10 cellular contexts compared by ENCODE assay signal in genomic region chr1:216183007-216183406, GRCh38.
A peak's percentile ranks its signal among the peaks of the same experiment; 100 is the strongest.
DNase-seq lines count a peak whose midpoint lies in the region; ATAC-seq and TF ChIP-seq lines count a peak whose summit lies in the region.
"Had no signal": no experiment of that assay in that cellular context is flagged by ENCODE, and none has a peak within 500 bp of the region (broad histone marks: within the 10 kb centered on the region; RNA-seq: fewer than 3 reads in every experiment).

No MANE protein-coding gene starts in this region.

- no peak overlapping the region; the same call in 1 of the 2 replicates for H3K27ac ChIP-seq in GM23338 (ENCODE audit: low read depth)
- no peak overlapping the region for H3K27ac ChIP-seq in caudate nucleus (ENCODE audit: low read depth, low read length)
- H3K27ac ChIP-seq: prostate gland had no signal

- peak overlapping the region; percentile 84 for H3K27ac Mint-ChIP-seq in GM23338
- H3K27ac Mint-ChIP-seq: IgD-negative memory B cell had no signal

- no peaks in the 10 kb centered on the region for H3F3A ChIP-seq in GM23338 (replicated peaks; ENCODE audit: low read depth)

- peak overlapping the region; percentile 33; the same call in 2 of the 3 replicates for H3K4me3 Mint-ChIP-seq in GM23338
- H3K4me3 Mint-ChIP-seq: IgD-negative memory B cell had no signal

- peak; percentile 84 for DNase-seq in GM23338 (ENCODE audit: low spot score)
- DNase-seq in NCI-H446 (lab: John Stamatoyannopoulos, UW) = peak; percentile 65 to 86
- peak; percentile 59 for DNase-seq in epithelial cell of esophagus (ENCODE audit: low read depth)
- peak; percentile 67 for DNase-seq in renal cortical epithelial cell (ENCODE audit: low read depth)
- DNase-seq in caudate nucleus (lab: John Stamatoyannopoulos, UW) = no peak
- DNase-seq: effector CD4-positive, alpha-beta T cell had no signal

- H3K27me3 Mint-ChIP-seq in GM23338 (ENCODE audit: insufficient read depth, low read depth, poor library complexity) = peaks cover 2% of the 10 kb centered on the region
- H3K27me3 Mint-ChIP-seq: IgD-negative memory B cell had no signal

- H3K9me2 ChIP-seq in GM23338 (ENCODE audit: insufficient read depth) = no peaks in the 10 kb centered on the region

- H2AFZ ChIP-seq in GM23338 = no peak overlapping the region

- H3K36me3 ChIP-seq in GM23338 (ENCODE audit: insufficient read depth) = no peaks in the 10 kb centered on the region
- H3K36me3 ChIP-seq: prostate gland had no signal

- TF ChIP-seq CTCF in GM23338 (conservative IDR thresholded peaks at IDR 0.05; ENCODE audit: low read depth in 2 of 2) (no peak), epithelial cell of esophagus (IDR thresholded peaks at IDR 0.05; ENCODE audit: insufficient read depth, low read depth, low read length, missing control alignments) (no peak)

- H3K36me3 Mint-ChIP-seq in GM23338 (ENCODE audit: low read depth) = no peaks in the 10 kb centered on the region

- H4K20me1 ChIP-seq in GM23338 (replicated peaks; ENCODE audit: insufficient read depth) = no peaks in the 10 kb centered on the region

- H3K4me3 ChIP-seq in GM23338 = 0 out of 2 replicates have a peak overlapping the region, but pooled peaks have one; percentile 2
- no peak overlapping the region for H3K4me3 ChIP-seq in epithelial cell of esophagus (ENCODE audit: low read length)
- H3K4me3 ChIP-seq: prostate gland had no signal

- H3K9me3 Mint-ChIP-seq in GM23338 = no peaks in the 10 kb centered on the region

- no peaks in the 10 kb centered on the region for H3K27me3 ChIP-seq in GM23338 (ENCODE audit: insufficient read depth)

- peaks cover 39% of the 10 kb centered on the region for H3K4me1 ChIP-seq in GM23338 (ENCODE audit: insufficient read depth)
- H3K4me1 ChIP-seq: prostate gland had no signal

- peak overlapping the region; percentile 23 for H3K4me2 ChIP-seq in GM23338

- peaks cover 39% of the 10 kb centered on the region for H3K4me1 Mint-ChIP-seq in GM23338
- H3K4me1 Mint-ChIP-seq: IgD-negative memory B cell had no signal

- ATAC-seq in GM23338 (peak; percentile 94), HG02610 (IDR thresholded peaks at IDR 0.05; ENCODE audit: unreplicated experiment) (no peak), GM18909 (IDR thresholded peaks at IDR 0.05; ENCODE audit: poor library complexity, unreplicated experiment) (no peak)

- H3K79me2 ChIP-seq in GM23338 (replicated peaks; ENCODE audit: insufficient read depth) = no peaks in the 10 kb centered on the region

TF ChIP-seq in GM23338, 12 proteins besides CTCF, POLR2A, EP300 and RAD21:
- TF ChIP-seq STAT1 (IDR thresholded peaks at IDR 0.05; ENCODE audit: unreplicated experiment) (no peak), NANOG (IDR thresholded peaks at IDR 0.05; ENCODE audit: borderline replicate concordance) (peak; percentile 92), ZNF114 (CRISPR knock-in tag; IDR thresholded peaks at IDR 0.05) (no peak), REST (IDR thresholded peaks at IDR 0.05; ENCODE audit: unreplicated experiment) (no peak), EZH2phosphoT487 (IDR thresholded peaks at IDR 0.05; ENCODE audit: unreplicated experiment) (no peak), CREB1 (CRISPR knock-in tag; IDR thresholded peaks at IDR 0.05; ENCODE audit: low read depth) (0 out of 2 replicates have a peak, but pooled peaks have one; percentile 19)
TF ChIP-seq in GM23338: peak in this region for 2.

Comparison
In these comparisons a context has a peak if more than half of its experiments do, and no peak if none do; other contexts are left out.
1. DNase-seq: peak in GM23338 (single experiment), NCI-H446 (2 of 2), epithelial cell of esophagus (single experiment) and renal cortical epithelial cell (single experiment); none in caudate nucleus (0 of 61).